In genomic region chr7:101134399-101134980, GRCh38 we compare ENCODE assay signal across 1 cellular context.
TF ChIP-seq lines count a peak whose summit lies in the region.

No MANE protein-coding gene starts in this region.

TF ChIP-seq in SK-N-SH, 30 proteins besides CTCF, POLR2A, EP300 and RAD21 (continued from another document):
- TF ChIP-seq PBX3 (IDR thresholded peaks at IDR 0.05), result 0 out of 2 replicates have a peak, but pooled peaks have one; percentile 23
- no peak for TF ChIP-seq RCOR1 (IDR thresholded peaks at IDR 0.05; ENCODE audit: low read length)
- peak; percentile 58; the same call in 1 of the 2 replicates for TF ChIP-seq POLR2AphosphoS5 (IDR thresholded peaks at IDR 0.05; ENCODE audit: low read depth, low read length)
- TF ChIP-seq FOXJ3 (CRISPR knock-in tag; IDR thresholded peaks at IDR 0.05), result no peak
- TF ChIP-seq MAX (IDR thresholded peaks at IDR 0.05; ENCODE audit: low read depth), result no peak
- no peak for TF ChIP-seq TCF12 (IDR thresholded peaks at IDR 0.05)
